ENCODE assay signal across 8 cellular contexts in the genomic region with DNA sequence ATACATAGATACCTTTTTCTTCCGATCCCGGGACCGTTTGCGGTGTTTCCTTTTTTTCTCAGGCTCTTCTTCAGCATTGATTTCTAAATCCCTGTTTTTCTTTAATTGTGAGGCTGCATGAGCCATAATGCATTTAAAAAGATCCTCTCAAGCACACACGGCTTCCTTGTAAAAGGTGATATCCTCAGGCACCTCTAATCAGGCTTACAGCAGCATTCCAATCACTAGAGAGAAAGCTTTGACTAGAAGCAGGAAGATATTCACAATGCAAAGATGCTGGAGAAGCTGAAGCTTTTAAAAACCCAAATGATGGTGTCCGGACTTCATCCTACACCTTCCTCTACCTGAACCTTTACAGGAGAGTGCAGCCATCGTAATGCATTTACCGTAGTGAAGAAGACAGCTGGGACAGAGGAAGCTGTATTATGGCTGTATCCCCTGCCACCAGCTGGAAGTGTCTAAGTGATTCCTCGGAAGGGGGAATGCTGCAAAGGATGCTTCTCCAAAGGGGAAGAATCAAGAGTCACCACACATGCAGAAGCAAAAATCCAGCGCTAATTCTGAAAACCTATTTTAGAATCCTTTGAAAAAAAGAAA. TPM values are rescaled to one million over a fixed set of nuclear protein-coding genes. Genes with fewer than 3 reads are reported as not detected.
DNase-seq lines count a peak whose midpoint lies in the region; ATAC-seq and TF ChIP-seq lines count a peak whose summit lies in the region.

A gene (minus strand): TSS at position 463 of the 597 bp plus-strand sequence. CDS start 337 bp downstream, at position 126.

- no peaks in the 10 kb centered on the region for H3K9me3 Mint-ChIP-seq in activated naive CD4-positive, alpha-beta T cell treated with anti-CD3 and anti-CD28 coated beads for 36 hours
- no peaks in the 10 kb centered on the region for H3K9me3 Mint-ChIP-seq in nephron

- H3K27ac Mint-ChIP-seq in activated naive CD4-positive, alpha-beta T cell treated with anti-CD3 and anti-CD28 coated beads for 36 hours = no peak within 1 kb of the TSS
- peak within 1 kb of the TSS; percentile 40 to 68 (median 52) for H3K27ac Mint-ChIP-seq in nephron

- DNase-seq in activated naive CD4-positive, alpha-beta T cell treated with anti-CD3 and anti-CD28 coated beads for 36 hours = no peak
- no peak for DNase-seq in activated naive CD4-positive, alpha-beta T cell treated with anti-CD3 and anti-CD28 coated beads, Interleukin-2, amount 50 U/mL, for 16 hours
- no peak for DNase-seq in esophagus muscularis mucosa (ENCODE audit: extremely low spot score)
- no peak for DNase-seq in SKM-1 (lab: John Stamatoyannopoulos, UW; ENCODE audit: unreplicated experiment)
- DNase-seq in activated CD4-positive, CD25-positive, alpha-beta regulatory T cell (lab: John Stamatoyannopoulos, UW) = no peak
- no peak for DNase-seq in NCI-H526 (lab: John Stamatoyannopoulos, UW)

- ATAC-seq in HG03108 (IDR thresholded peaks at IDR 0.05; ENCODE audit: unreplicated experiment) = no peak

- H3K27me3 ChIP-seq in esophagus muscularis mucosa = no peaks in the 10 kb centered on the region

- H3K27me3 Mint-ChIP-seq in activated naive CD4-positive, alpha-beta T cell treated with anti-CD3 and anti-CD28 coated beads for 36 hours (ENCODE audit: low read depth) = no peaks in the 10 kb centered on the region
- H3K27me3 Mint-ChIP-seq in nephron (ENCODE audit: low read depth) = no peaks in the 10 kb centered on the region

- H3K36me3 Mint-ChIP-seq in activated naive CD4-positive, alpha-beta T cell treated with anti-CD3 and anti-CD28 coated beads for 36 hours (ENCODE audit: low read depth) = no peaks in the 10 kb centered on the region
- H3K36me3 Mint-ChIP-seq in nephron (ENCODE audit: low read depth) = no peaks in the 10 kb centered on the region

- peaks cover 9% of the 10 kb centered on the region for H3K4me1 Mint-ChIP-seq in activated naive CD4-positive, alpha-beta T cell treated with anti-CD3 and anti-CD28 coated beads for 36 hours (ENCODE audit: low read depth)
- H3K4me1 Mint-ChIP-seq in nephron = peaks cover 29% of the 10 kb centered on the region

- H3K4me1 ChIP-seq in esophagus muscularis mucosa = peaks cover 11 to 24% (median 15%) of the 10 kb centered on the region in 4 donors

- H3K36me3 ChIP-seq in esophagus muscularis mucosa = no peaks in the 10 kb centered on the region

- no peaks in the 10 kb centered on the region for H3K9me3 ChIP-seq in esophagus muscularis mucosa

- no peak within 1 kb of the TSS for H3K4me3 Mint-ChIP-seq in activated naive CD4-positive, alpha-beta T cell treated with anti-CD3 and anti-CD28 coated beads for 36 hours
- H3K4me3 Mint-ChIP-seq in nephron = peak within 1 kb of the TSS; percentile 31 to 78 (median 78)

- no peak for TF ChIP-seq POLR2A in esophagus muscularis mucosa (IDR thresholded peaks at IDR 0.05; ENCODE audit: low read depth)

- CTCF ChIA-PET in activated naive CD4-positive, alpha-beta T cell treated with anti-CD3 and anti-CD28 coated beads for 36 hours (lab: Charles Lee) = interaction anchor here (0.5 kb wide), 1 partner anchor 207 kb away, joined by 3 read pairs; no protein-coding TSS in a partner anchor

- TF ChIP-seq CTCF in esophagus muscularis mucosa (IDR thresholded peaks at IDR 0.05) (no peak), nephron (IDR thresholded peaks at IDR 0.05; ENCODE audit: unreplicated experiment in 3 of 3) (no peak)

- H3K27ac ChIP-seq in esophagus muscularis mucosa (replicated peaks in 1 of 4) = no peak within 1 kb of the TSS

- intact Hi-C loops in activated naive CD4-positive, alpha-beta T cell treated with anti-CD3 and anti-CD28 coated beads for 36 hours (cut with micrococcal nuclease) = no loop called here
- intact Hi-C loops in esophagus muscularis mucosa (cut with DNase I) = no loop called here

- no peak within 1 kb of the TSS for H3K4me3 ChIP-seq in esophagus muscularis mucosa

- WGBS in esophagus muscularis mucosa = 82% methylated on average over 10 of the region's 10 CpGs

- TF ChIP-seq EP300 in esophagus muscularis mucosa (IDR thresholded peaks at IDR 0.05) = no peak

RNA-seq across cellular contexts. Expression of the gene that starts here (rescaled TPM):
- 10 to 100 TPM; 11.2 to 13.0 TPM for total RNA-seq in activated naive CD4-positive, alpha-beta T cell treated with anti-CD3 and anti-CD28 coated beads for 36 hours
- total RNA-seq in esophagus muscularis mucosa = 10 to 100 TPM; 25.5 to 44.9 (median 26.6) TPM
